In the genomic region with DNA sequence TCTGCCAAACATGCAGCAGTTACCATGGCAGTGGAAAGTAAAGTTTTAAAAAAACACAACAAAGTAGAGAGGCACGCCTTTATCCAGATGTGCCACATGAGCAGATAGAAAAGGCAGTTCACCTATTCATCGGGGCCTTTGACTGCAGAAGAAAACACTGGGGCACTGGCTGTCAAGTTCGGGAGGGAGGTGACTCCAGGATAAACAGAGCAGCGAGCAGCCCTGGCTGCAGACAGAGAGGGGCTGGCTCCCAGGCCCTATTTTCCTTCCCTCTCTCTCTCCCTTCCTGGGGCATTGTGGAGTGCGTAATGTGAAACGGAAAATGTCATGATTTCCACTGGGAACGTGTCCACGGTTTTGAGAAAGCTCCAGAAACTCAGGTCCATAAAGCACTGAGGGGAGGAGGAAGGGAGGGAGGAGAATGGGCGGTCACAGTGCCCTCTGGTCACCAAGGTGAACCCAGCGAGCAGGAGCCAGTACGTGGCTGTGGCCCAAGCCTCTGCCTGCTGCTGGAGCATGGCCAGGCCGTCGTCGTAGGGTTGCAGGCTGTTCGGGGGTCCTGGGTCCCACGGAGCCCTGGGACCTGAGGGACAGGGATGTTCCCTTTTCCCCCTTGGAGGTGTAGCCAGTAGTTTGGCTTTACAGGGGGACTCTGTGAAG, we compare ENCODE assay signal across 8 cellular contexts.
DNase-seq lines count a peak whose midpoint lies in the region; ATAC-seq and TF ChIP-seq lines count a peak whose summit lies in the region.

No MANE protein-coding gene starts in this region.

- H3K27ac ChIP-seq in dorsolateral prefrontal cortex (peak overlapping the region; percentile 83 to 100 (median 99)), muscle layer of duodenum (ENCODE audit: low read length) (peak overlapping the region; percentile 98)

- peaks cover 0 to 5% of the 10 kb centered on the region in 2 donors for H3K36me3 ChIP-seq in muscle layer of duodenum (ENCODE audit: control insufficient read depth in 1 of 2, insufficient read depth in 2 of 2, low read length in 2 of 2)

- peak overlapping the region; percentile 87 for H3K4me3 Mint-ChIP-seq in T-helper 17 cell

- H3K27me3 ChIP-seq in dorsolateral prefrontal cortex (no peaks in the 10 kb centered on the region), muscle layer of duodenum (ENCODE audit: low read depth, low read length) (no peaks in the 10 kb centered on the region)

- H3K4me3 ChIP-seq in GM12865 (ENCODE audit: low read depth, low read length): peak overlapping the region; percentile 30
- H3K4me3 ChIP-seq in dorsolateral prefrontal cortex: peak overlapping the region in 39 of 59 donors; percentile 1 to 52 (median 29)
- peak overlapping the region; percentile 7 to 23 for H3K4me3 ChIP-seq in muscle layer of duodenum (ENCODE audit: low read depth in 1 of 2, low read length in 2 of 2)

- peak overlapping the region; percentile 99 for H3K27ac Mint-ChIP-seq in T-helper 17 cell

- no peak for TF ChIP-seq CTCF in GM12865 (IDR thresholded peaks at IDR 0.05; ENCODE audit: insufficient read depth, low read depth, low read length, missing control alignments)
- peak in 11 of 56 donors; percentile 3 to 35 (median 11) for TF ChIP-seq CTCF in dorsolateral prefrontal cortex (IDR thresholded peaks at IDR 0.05 in 54 of 56, conservative IDR thresholded peaks at IDR 0.05 in 2 of 56; ENCODE audit: low read depth in 1 of 56, partially characterized antibody in 56 of 56)

- peaks cover 38 to 74% of the 10 kb centered on the region in 2 donors for H3K4me1 ChIP-seq in muscle layer of duodenum (ENCODE audit: control insufficient read depth in 1 of 2, insufficient read depth in 2 of 2, low read length in 2 of 2)

- ATAC-seq in HG03103 (IDR thresholded peaks at IDR 0.05; ENCODE audit: low read depth, unreplicated experiment) (peak; percentile 9), T-helper 17 cell (peak; percentile 76)

- H3K9me3 ChIP-seq in T-helper 17 cell (ENCODE audit: control insufficient read depth, low read length, poor library complexity, severe bottlenecking) (no peaks in the 10 kb centered on the region), muscle layer of duodenum (ENCODE audit: control insufficient read depth in 1 of 2, low read length in 2 of 2) (no peaks in the 10 kb centered on the region)

- intact Hi-C loops in dorsolateral prefrontal cortex (cut with DNase I): loop anchor here (1.0 to 5.0 kb wide), 13 partner anchors 27 to 358 kb away; partner anchors contain the start of gene IRF2BP2 (in 1 of the 2)

- H3K4me1 Mint-ChIP-seq in T-helper 17 cell: peaks cover 33% of the 10 kb centered on the region

- no peaks in the 10 kb centered on the region for H3K36me3 Mint-ChIP-seq in T-helper 17 cell (ENCODE audit: low read depth)

- no peak for DNase-seq in GM12865 (ENCODE audit: low read depth)
- peak in 1 of 3 donors; percentile 34 for DNase-seq in T-helper 17 cell
- peak in 6 of 10 donors; percentile 40 to 78 (median 54) for DNase-seq in dorsolateral prefrontal cortex
- no peak for DNase-seq in NK-92 treated with Interleukin-12 subunit alpha and Interleukin-12 subunit beta, amount 100 ng/mL, for 24 hours (lab: John Stamatoyannopoulos, UW)
- no peak for DNase-seq in activated gamma-delta T cell (lab: John Stamatoyannopoulos, UW)
- DNase-seq in GM03348 (ENCODE audit: low spot score): no peak

- no peaks in the 10 kb centered on the region for H3K27me3 Mint-ChIP-seq in T-helper 17 cell

Comparison
In these comparisons a context has a peak if more than half of its experiments do, and no peak if none do; other contexts are left out.
1. DNase-seq: peak in dorsolateral prefrontal cortex (6 of 10); none in GM12865 (single experiment), NK-92 treated with Interleukin-12 subunit alpha and Interleukin-12 subunit beta, amount 100 ng/mL, for 24 hours (single experiment), activated gamma-delta T cell (single experiment) and GM03348 (single experiment).
2. Peak in every context shown above with its lines, with median percentiles within 50 percentile points of each other: H3K4me3 ChIP-seq.